ENCODE assay signal across 1 cellular context in genomic region chr10:118635674-118636402, GRCh38.
TF ChIP-seq lines count a peak whose summit lies in the region.

No MANE protein-coding gene starts in this region.

TF ChIP-seq in GM23338, 12 proteins besides CTCF, POLR2A, EP300 and RAD21 (continued from another document):
- TF ChIP-seq ZNF462 (CRISPR knock-in tag; IDR thresholded peaks at IDR 0.05) (no peak), STAT1 (IDR thresholded peaks at IDR 0.05; ENCODE audit: unreplicated experiment) (no peak), EZH2 (IDR thresholded peaks at IDR 0.05; ENCODE audit: low read depth, unreplicated experiment) (no peak), CREB1 (CRISPR knock-in tag; IDR thresholded peaks at IDR 0.05; ENCODE audit: low read depth) (no peak), REST (IDR thresholded peaks at IDR 0.05; ENCODE audit: unreplicated experiment) (no peak)
